ENCODE assay signal across 8 cellular contexts in genomic region chr10:3740157-3740871, GRCh38. TPM values are rescaled to one million over a fixed set of nuclear protein-coding genes. Genes with fewer than 3 reads are reported as not detected.
DNase-seq lines count a peak whose midpoint lies in the region; ATAC-seq and TF ChIP-seq lines count a peak whose summit lies in the region.

No MANE protein-coding gene starts in this region.

- H3K4me3 Mint-ChIP-seq in CD4-positive, alpha-beta memory T cell = peak overlapping the region in 6 of 8 donors; percentile 13 to 61 (median 46)
- H3K4me3 Mint-ChIP-seq in endodermal cell = no peak overlapping the region

- H3K27me3 ChIP-seq in CD4-positive, alpha-beta memory T cell (ENCODE audit: insufficient read depth, low read length) = no peaks in the 10 kb centered on the region
- H3K27me3 ChIP-seq in MG63 (no peaks in the 10 kb centered on the region), endodermal cell (ENCODE audit: control insufficient read depth, insufficient read depth, low read length, poor library complexity, severe bottlenecking) (no peaks in the 10 kb centered on the region), dorsolateral prefrontal cortex (no peaks in the 10 kb centered on the region)

- no peaks in the 10 kb centered on the region for H3K9me3 Mint-ChIP-seq in CD4-positive, alpha-beta memory T cell
- peaks cover 12% of the 10 kb centered on the region for H3K9me3 Mint-ChIP-seq in endodermal cell

- H3K36me3 ChIP-seq in CD4-positive, alpha-beta memory T cell (ENCODE audit: insufficient read depth, low read length) = no peaks in the 10 kb centered on the region
- H3K36me3 ChIP-seq in MG63 = no peaks in the 10 kb centered on the region
- H3K36me3 ChIP-seq in endodermal cell (ENCODE audit: control insufficient read depth, insufficient read depth, low read length) = no peaks in the 10 kb centered on the region

- H3K27me3 Mint-ChIP-seq in CD4-positive, alpha-beta memory T cell = no peaks in the 10 kb centered on the region
- H3K27me3 Mint-ChIP-seq in endodermal cell (ENCODE audit: insufficient read depth) = peaks cover 2% of the 10 kb centered on the region

- POLR2A ChIA-PET in CD4-positive, alpha-beta memory T cell (lab: Charles Lee; ENCODE audit: partially characterized antibody) = interaction anchor here (0.8 to 6.2 kb wide), 9 partner anchors 10 to 221 kb away, joined by 3 to 79 read pairs (median 6); partner anchors contain the start of gene KLF6

- DNase-seq in CD4-positive, alpha-beta memory T cell = peak in 2 of 5 donors; percentile 6 to 21
- DNase-seq in MG63 (peak; percentile 26), endodermal cell (no peak), NCI-H2227 treated with DMSO at 0.1 percent for 48 hours (lab: John Stamatoyannopoulos, UW) (no peak), mucosa of gallbladder (ENCODE audit: low spot score) (no peak), dorsolateral prefrontal cortex (no peak)
- no peak for DNase-seq in activated effector memory CD4-positive, alpha-beta T cell treated with Interleukin-2 at 50 U/mL for 16 hours

- 71 to 72% methylated on average over 3 to 5 of the region's 5 CpGs for WGBS in endodermal cell (ENCODE audit: insufficient coverage in 1 of 2, insufficient read length in 1 of 2), 2 experiments

- no peak overlapping the region for H3K9ac ChIP-seq in endodermal cell (ENCODE audit: extremely low read depth, low read length, poor library complexity, severe bottlenecking)

- TF ChIP-seq CTCF in endodermal cell (conservative IDR thresholded peaks at IDR 0.05) = no peak
- no peak for TF ChIP-seq CTCF in dorsolateral prefrontal cortex (IDR thresholded peaks at IDR 0.05 in 54 of 56, conservative IDR thresholded peaks at IDR 0.05 in 2 of 56; ENCODE audit: low read depth in 1 of 56, partially characterized antibody in 56 of 56)

- H3K4me1 ChIP-seq in CD4-positive, alpha-beta memory T cell (ENCODE audit: insufficient read depth, low read length) = peaks cover 17% of the 10 kb centered on the region
- peaks cover 2% of the 10 kb centered on the region for H3K4me1 ChIP-seq in endodermal cell (ENCODE audit: control insufficient read depth, insufficient read depth, low read length)

- CTCF ChIA-PET in CD4-positive, alpha-beta memory T cell (lab: Charles Lee; ENCODE audit: partially characterized antibody) = interaction anchor here (0.8 to 1.9 kb wide), 5 partner anchors 9 to 917 kb away, joined by 3 to 5 read pairs (median 3); no protein-coding TSS in a partner anchor

- no peaks in the 10 kb centered on the region for H3K36me3 Mint-ChIP-seq in CD4-positive, alpha-beta memory T cell
- H3K36me3 Mint-ChIP-seq in endodermal cell (ENCODE audit: low read depth) = no peaks in the 10 kb centered on the region

- no peak overlapping the region for H3K4me3 ChIP-seq in CD4-positive, alpha-beta memory T cell (ENCODE audit: low read length in 2 of 2)
- H3K4me3 ChIP-seq in MG63 (no peak overlapping the region), endodermal cell (ENCODE audit: low read length) (no peak overlapping the region), dorsolateral prefrontal cortex (no peak overlapping the region)

- peak; percentile 62 for ATAC-seq in GM19351 (IDR thresholded peaks at IDR 0.05; ENCODE audit: unreplicated experiment)

- peaks cover 19 to 31% (median 23%) of the 10 kb centered on the region in 4 donors for H3K4me1 Mint-ChIP-seq in CD4-positive, alpha-beta memory T cell
- peaks cover 28% of the 10 kb centered on the region for H3K4me1 Mint-ChIP-seq in endodermal cell

- H3K27ac ChIP-seq in CD4-positive, alpha-beta memory T cell (ENCODE audit: low read depth, low read length) = no peak overlapping the region
- H3K27ac ChIP-seq in endodermal cell (ENCODE audit: low read depth, low read length) (no peak overlapping the region), dorsolateral prefrontal cortex (no peak overlapping the region)

- intact Hi-C loops in CD4-positive, alpha-beta memory T cell (cut with micrococcal nuclease) = no loop called here
- intact Hi-C loops in dorsolateral prefrontal cortex (cut with DNase I) = no loop called here

- peak overlapping the region in 6 of 7 donors; percentile 2 to 82 (median 54) for H3K27ac Mint-ChIP-seq in CD4-positive, alpha-beta memory T cell
- H3K27ac Mint-ChIP-seq in endodermal cell = peak overlapping the region; percentile 84

- no peaks in the 10 kb centered on the region for H3K9me3 ChIP-seq in CD4-positive, alpha-beta memory T cell (ENCODE audit: control insufficient read depth in 1 of 2, low read length in 2 of 2)
- H3K9me3 ChIP-seq in MG63 (no peaks in the 10 kb centered on the region), endodermal cell (ENCODE audit: control insufficient read depth, low read length) (peaks cover 13% of the 10 kb centered on the region)

RNA-seq across cellular contexts. Expression of gene KLF6, which starts 44.7 kb away (rescaled TPM):
- 100 to 1,000 TPM; 291 to 311 TPM for total RNA-seq in CD4-positive, alpha-beta memory T cell
- 100 to 1,000 TPM; 814 to 865 TPM for polyA plus RNA-seq in CD4-positive, alpha-beta memory T cell
- 38.8 and 40.4 TPM in 2 replicates for total RNA-seq in MG63 (2014; rRNA removed; shearing (Covaris generic); ENCODE audit: low replicate concordance)
- 10 to 100 TPM; 59.0 to 71.2 TPM for total RNA-seq in endodermal cell
- 36.4 TPM for polyA plus RNA-seq in endodermal cell (2013, experiment 1 of 2)
- 43.6 TPM for polyA plus RNA-seq in endodermal cell (2013, experiment 2 of 2)
- 165 TPM for total RNA-seq in mucosa of gallbladder
- 100 to 1,000 TPM in 1 of 120 experiments, 10 to 100 TPM in 119; 22.3 to 102 (median 41.8) TPM for total RNA-seq in dorsolateral prefrontal cortex
